16 cellular contexts compared by ENCODE assay signal in genomic region chr18:45167109-45167551, GRCh38.
DNase-seq lines count a peak whose midpoint lies in the region; TF ChIP-seq lines count a peak whose summit lies in the region.
"Had no signal": no experiment of that assay in that cellular context is flagged by ENCODE, and none has a peak within 500 bp of the region (broad histone marks: within the 10 kb centered on the region; RNA-seq: fewer than 3 reads in every experiment).

No MANE protein-coding gene starts in this region.

- no peak overlapping the region for H2BK15ac ChIP-seq in mesendoderm (replicated peaks; ENCODE audit: low read depth)

- no peak overlapping the region for H3K4ac ChIP-seq in mesendoderm (ENCODE audit: low read depth, low read length)

- no peak overlapping the region for H2BK5ac ChIP-seq in mesendoderm (ENCODE audit: low read length)

- H3K18ac ChIP-seq in mesendoderm (ENCODE audit: low read length) = no peak overlapping the region

- no peak for TF ChIP-seq POLR2A in breast epithelium (IDR thresholded peaks at IDR 0.05)

- H3K36me3 ChIP-seq in breast epithelium = no peaks in the 10 kb centered on the region
- H3K36me3 ChIP-seq in fibroblast of lung (ENCODE audit: control insufficient read depth, insufficient read depth, low read length) = no peaks in the 10 kb centered on the region
- H3K36me3 ChIP-seq in mesendoderm (ENCODE audit: control insufficient read depth, insufficient read depth, low read length) = no peaks in the 10 kb centered on the region
- H3K36me3 ChIP-seq in H7 (replicated peaks; ENCODE audit: control insufficient read depth, insufficient read depth, low read length) = no peaks in the 10 kb centered on the region
- H3K36me3 ChIP-seq: upper lobe of right lung had no signal

- H3K4me1 Mint-ChIP-seq in MCF 10A (ENCODE audit: insufficient read depth, unreplicated experiment) = peaks cover 41% of the 10 kb centered on the region

- CTCF ChIA-PET in MCF 10A (lab: Yijun Ruan, JAX) = interaction anchor here (0.9 to 1.1 kb wide), 3 partner anchors 9 to 218 kb away, joined by 3 to 5 read pairs (median 4); no protein-coding TSS in a partner anchor

- H2AFZ ChIP-seq in fibroblast of lung (ENCODE audit: low read length) = no peak overlapping the region

- TF ChIP-seq CTCF in MCF 10A (IDR thresholded peaks at IDR 0.05; ENCODE audit: unreplicated experiment) = no peak
- no peak for TF ChIP-seq CTCF in breast epithelium (IDR thresholded peaks at IDR 0.05)
- no peak for TF ChIP-seq CTCF in fibroblast of lung (conservative IDR thresholded peaks at IDR 0.05 in 1 of 2, IDR thresholded peaks at IDR 0.05 in 1 of 2; ENCODE audit: low read depth in 1 of 2, low read length in 2 of 2)

- H3K27me3 ChIP-seq in breast epithelium (no peaks in the 10 kb centered on the region), fibroblast of lung (ENCODE audit: control insufficient read depth, insufficient read depth, low read length) (no peaks in the 10 kb centered on the region), mesendoderm (ENCODE audit: insufficient read depth, low read length, poor library complexity) (no peaks in the 10 kb centered on the region), H7 (ENCODE audit: control insufficient read depth, insufficient read depth, low read length) (no peaks in the 10 kb centered on the region)
- H3K27me3 ChIP-seq: upper lobe of right lung had no signal

- no peak overlapping the region for H3K27ac ChIP-seq in breast epithelium
- H3K27ac ChIP-seq in fibroblast of lung (ENCODE audit: insufficient read depth, low read length) = peak overlapping the region; percentile 6
- no peak overlapping the region for H3K27ac ChIP-seq in mesendoderm (ENCODE audit: low read depth, low read length)
- H3K27ac ChIP-seq: upper lobe of right lung had no signal

- BruUV-seq in MCF 10A (replicated peaks; lab: Mats Ljungman, UMichigan) = no TSS peak

- H3K79me2 ChIP-seq in fibroblast of lung (ENCODE audit: control insufficient read depth, insufficient read depth, low read length) = no peaks in the 10 kb centered on the region
- H3K79me2 ChIP-seq in mesendoderm (ENCODE audit: control insufficient read depth, insufficient read depth, low read length) = no peaks in the 10 kb centered on the region

- H3K4me3 Mint-ChIP-seq in MCF 10A (ENCODE audit: unreplicated experiment) = no peak overlapping the region
- H3K4me3 Mint-ChIP-seq: activated T-cell treated with anti-CD3 and anti-CD28 coated beads, Interleukin-2, amount 50 U/mL, for 72 hours had no signal

- H4K5ac ChIP-seq in mesendoderm (ENCODE audit: low read length) = no peak overlapping the region

- no peaks in the 10 kb centered on the region for H3K4me1 ChIP-seq in breast epithelium
- H3K4me1 ChIP-seq in fibroblast of lung (ENCODE audit: control insufficient read depth, extremely low read depth, insufficient read depth, low read length) = peaks cover 26% of the 10 kb centered on the region
- no peaks in the 10 kb centered on the region for H3K4me1 ChIP-seq in mesendoderm (ENCODE audit: control insufficient read depth, low read depth, low read length)
- H3K4me1 ChIP-seq: upper lobe of right lung had no signal

- no peaks in the 10 kb centered on the region for H3K79me1 ChIP-seq in mesendoderm (ENCODE audit: low read length)

- no peak overlapping the region for H3K56ac ChIP-seq in mesendoderm (ENCODE audit: low read length)

- H3K9me3 Mint-ChIP-seq in MCF 10A (ENCODE audit: unreplicated experiment) = no peaks in the 10 kb centered on the region

- H3K27me3 Mint-ChIP-seq in MCF 10A (ENCODE audit: insufficient read depth, unreplicated experiment) = no peaks in the 10 kb centered on the region

- no peaks in the 10 kb centered on the region for H3K36me3 Mint-ChIP-seq in MCF 10A (ENCODE audit: insufficient read depth, unreplicated experiment)

- H3K4me2 ChIP-seq in fibroblast of lung (ENCODE audit: extremely low read depth, insufficient read depth, low read length) (no peak overlapping the region), mesendoderm (ENCODE audit: low read length) (no peak overlapping the region)

- peak overlapping the region; percentile 72 for H3K27ac Mint-ChIP-seq in MCF 10A (ENCODE audit: low read depth, unreplicated experiment)
- H3K27ac Mint-ChIP-seq: activated T-cell treated with anti-CD3 and anti-CD28 coated beads, Interleukin-2, amount 50 U/mL, for 72 hours had no signal

- H3K9ac ChIP-seq in fibroblast of lung (ENCODE audit: insufficient read depth, low read length) = no peak overlapping the region
- no peak overlapping the region for H3K9ac ChIP-seq in mesendoderm (ENCODE audit: low read length)

- H4K20me1 ChIP-seq in fibroblast of lung (ENCODE audit: control insufficient read depth, extremely low read depth, insufficient read depth, low read length) = no peaks in the 10 kb centered on the region

- H3K9me3 ChIP-seq in breast epithelium (no peaks in the 10 kb centered on the region), fibroblast of lung (ENCODE audit: control insufficient read depth, insufficient read depth, low read depth, low read length) (no peaks in the 10 kb centered on the region)
- H3K9me3 ChIP-seq: upper lobe of right lung had no signal

- H4K8ac ChIP-seq in mesendoderm (ENCODE audit: low read depth, low read length) = no peak overlapping the region

- intact Hi-C loops in MCF 10A (cut with micrococcal nuclease) (loop anchor here (5.0 to 10.0 kb wide), 2 partner anchors 110 to 572 kb away; no protein-coding TSS in a partner anchor), breast epithelium (cut with DNase I; ENCODE audit: low total_unique reads) (no loop called here)

- DNase-seq in MCF 10A (ENCODE audit: unreplicated experiment) (peak; percentile 26), breast epithelium (ENCODE audit: low spot score in 2 of 2) (no peak), NCI-H748 (lab: John Stamatoyannopoulos, UW; ENCODE audit: unreplicated experiment) (peak; percentile 50), fibroblast of lung (ENCODE audit: low read depth in 2 of 2) (peak; percentile 51 to 69), mesendoderm (no peak), H7 (no peak), NCI-H2227 treated with DMSO at 0.1 percent for 48 hours (lab: John Stamatoyannopoulos, UW) (no peak), DMS79 (lab: John Stamatoyannopoulos, UW) (no peak)
- DNase-seq: ACHN; activated CD4-positive, alpha-beta T cell treated with anti-CD3 and anti-CD28 coated beads for 1 hour; hypothalamus; NCI-H1417 treated with DMSO at 0.1 percent for 48 hours; NCI-H774; stimulated activated CD4-positive, alpha-beta T cell treated with anti-CD3 and anti-CD28 coated beads, Interleukin-12 subunit alpha, Interleukin-12 subunit beta, amount 100 ng/mL, for 4 hours; upper lobe of right lung had no signal

- no peak overlapping the region for H2BK120ac ChIP-seq in mesendoderm (ENCODE audit: low read depth, low read length)

- WGBS in mesendoderm (ENCODE audit: extremely low coverage, insufficient coverage, low lambda C conversion rate) = no CpG with 5 or more reads among the region's 2 CpGs

- H3K4me3 ChIP-seq in breast epithelium (no peak overlapping the region), fibroblast of lung (replicated peaks in 1 of 4; ENCODE audit: control extremely low read depth in 1 of 4, insufficient read depth in 1 of 4, low read depth in 3 of 4, low read length in 4 of 4) (no peak overlapping the region), mesendoderm (ENCODE audit: low read length) (no peak overlapping the region), H7 (ENCODE audit: insufficient read depth, low read depth, low read length) (no peak overlapping the region)
- H3K4me3 ChIP-seq: upper lobe of right lung had no signal

- H2AK5ac ChIP-seq in mesendoderm (ENCODE audit: low read length) = no peak overlapping the region

- POLR2A ChIA-PET in MCF 10A (lab: Yijun Ruan, JAX) = interaction anchor here (1.0 kb wide), 1 partner anchor 158 kb away, joined by 3 read pairs; no protein-coding TSS in a partner anchor

- H3K23ac ChIP-seq in mesendoderm (ENCODE audit: low read length) = no peak overlapping the region

Comparison
In these comparisons a context has a peak if more than half of its experiments do, and no peak if none do; other contexts are left out.
1. DNase-seq: peak in MCF 10A (single experiment), NCI-H748 (single experiment) and fibroblast of lung (2 of 2); none in breast epithelium (0 of 2), mesendoderm (single experiment), H7 (single experiment), NCI-H2227 treated with DMSO at 0.1 percent for 48 hours (single experiment) and DMS79 (single experiment).